In genomic region chr5:180494060-180494509, GRCh38 we compare ENCODE assay signal across 1 cellular context.
A peak's percentile ranks its signal among the peaks of the same experiment; 100 is the strongest.
TF ChIP-seq lines count a peak whose summit lies in the region.

Gene CNOT6 (plus strand): TSS chr5:180494379. CDS start chr5:180529277, 34,898 bp downstream.

TF ChIP-seq in WTC11, 78 proteins besides CTCF, POLR2A, EP300 and RAD21 (continued from another document and continues in another):
- TF ChIP-seq CREM (CRISPR knock-in tag; IDR thresholded peaks at IDR 0.05), result no peak; the same call in 1 of the 2 replicates
- TF ChIP-seq E2F5 (CRISPR knock-in tag; IDR thresholded peaks at IDR 0.05), result no peak
- TF ChIP-seq NR2C2 (CRISPR knock-in tag; IDR thresholded peaks at IDR 0.05), result no peak
- no peak for TF ChIP-seq ATF1 (CRISPR knock-in tag; IDR thresholded peaks at IDR 0.05)
- TF ChIP-seq ZNF281 (CRISPR knock-in tag; IDR thresholded peaks at IDR 0.05), result no peak
- TF ChIP-seq RELA (CRISPR knock-in tag; IDR thresholded peaks at IDR 0.05; ENCODE audit: borderline replicate concordance), result no peak
- TF ChIP-seq NR3C1 (CRISPR knock-in tag; conservative IDR thresholded peaks at IDR 0.05; ENCODE audit: low read depth), result no peak
- no peak; the same call in 1 of the 2 replicates for TF ChIP-seq KAT7 (CRISPR knock-in tag; IDR thresholded peaks at IDR 0.05; ENCODE audit: borderline replicate concordance)
- TF ChIP-seq MAX (CRISPR knock-in tag; IDR thresholded peaks at IDR 0.05), result peak; percentile 86; the same call in 1 of the 2 replicates
- TF ChIP-seq SOX15 (CRISPR knock-in tag; IDR thresholded peaks at IDR 0.05), result no peak
- no peak for TF ChIP-seq AFF4 (CRISPR knock-in tag; IDR thresholded peaks at IDR 0.05; ENCODE audit: borderline replicate concordance)
- no peak for TF ChIP-seq SMAD4 (CRISPR knock-in tag; IDR thresholded peaks at IDR 0.05)
- TF ChIP-seq FOXK1 (CRISPR knock-in tag; IDR thresholded peaks at IDR 0.05), result peak; percentile 88
- no peak for TF ChIP-seq PREB (CRISPR knock-in tag; IDR thresholded peaks at IDR 0.05; ENCODE audit: borderline replicate concordance)
- no peak for TF ChIP-seq ZNF425 (CRISPR knock-in tag; conservative IDR thresholded peaks at IDR 0.05)
- TF ChIP-seq ZSCAN18 (CRISPR knock-in tag; IDR thresholded peaks at IDR 0.05), result no peak
- no peak for TF ChIP-seq MYBL2 (CRISPR knock-in tag; IDR thresholded peaks at IDR 0.05)
- TF ChIP-seq ZBTB43 (CRISPR knock-in tag; IDR thresholded peaks at IDR 0.05), result no peak
- TF ChIP-seq MXD4 (CRISPR knock-in tag; IDR thresholded peaks at IDR 0.05; ENCODE audit: borderline replicate concordance), result no peak
- no peak for TF ChIP-seq ZNF416 (CRISPR knock-in tag; IDR thresholded peaks at IDR 0.05)
- peak; percentile 77; the same call in 1 of the 2 replicates for TF ChIP-seq ZBTB21 (CRISPR knock-in tag; IDR thresholded peaks at IDR 0.05; ENCODE audit: borderline replicate concordance)
- no peak for TF ChIP-seq ZNF138 (CRISPR knock-in tag; conservative IDR thresholded peaks at IDR 0.05)
- TF ChIP-seq GRHL2 (CRISPR knock-in tag; IDR thresholded peaks at IDR 0.05; ENCODE audit: insufficient replicate concordance, severe bottlenecking), result no peak
- TF ChIP-seq E2F4 (CRISPR knock-in tag; IDR thresholded peaks at IDR 0.05; ENCODE audit: borderline replicate concordance, low read depth), result peak; percentile 15; the same call in 1 of the 2 replicates
- TF ChIP-seq CDX4 (CRISPR knock-in tag; IDR thresholded peaks at IDR 0.05; ENCODE audit: borderline replicate concordance), result no peak
- no peak for TF ChIP-seq USF1 (CRISPR knock-in tag; IDR thresholded peaks at IDR 0.05)
- TF ChIP-seq MLX (CRISPR knock-in tag; IDR thresholded peaks at IDR 0.05), result no peak
- TF ChIP-seq ETV6 (CRISPR knock-in tag; IDR thresholded peaks at IDR 0.05), result peak; percentile 53; the same call in 1 of the 2 replicates
- TF ChIP-seq FOXP1 (CRISPR knock-in tag; IDR thresholded peaks at IDR 0.05; ENCODE audit: borderline replicate concordance), result peak; percentile 73; the same call in 1 of the 2 replicates
- no peak for TF ChIP-seq HMGXB4 (CRISPR knock-in tag; IDR thresholded peaks at IDR 0.05)
- TF ChIP-seq IRF1 (CRISPR knock-in tag; IDR thresholded peaks at IDR 0.05), result no peak
- no peak for TF ChIP-seq ZNF263 (CRISPR knock-in tag; IDR thresholded peaks at IDR 0.05; ENCODE audit: low read depth)
- peak; percentile 88 for TF ChIP-seq CBFB (CRISPR knock-in tag; IDR thresholded peaks at IDR 0.05; ENCODE audit: low read depth)
